11 cellular contexts compared by ENCODE assay signal in the genomic region with DNA sequence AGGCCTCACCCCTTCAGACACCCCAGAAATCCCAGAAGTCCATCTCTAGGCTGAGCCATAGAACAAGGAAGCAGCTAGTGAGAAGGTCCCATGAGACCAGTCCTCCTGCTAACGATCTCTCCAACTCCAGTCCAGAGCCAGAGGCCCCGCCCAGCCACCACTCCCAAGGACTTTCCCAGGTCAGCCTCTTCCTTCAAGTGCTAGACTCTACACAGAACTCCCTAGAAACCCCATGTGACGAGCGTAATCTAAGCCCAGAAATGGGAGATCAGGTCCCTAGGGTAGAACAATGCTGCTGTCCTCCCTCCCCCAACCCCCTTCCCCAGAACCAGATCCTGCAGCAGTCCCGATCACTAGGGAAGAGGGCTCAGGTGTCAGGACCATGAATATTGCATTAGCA. TPM values are rescaled to one million over a fixed set of nuclear protein-coding genes. Genes with fewer than 3 reads are reported as not detected.
DNase-seq lines count a peak whose midpoint lies in the region; ATAC-seq and TF ChIP-seq lines count a peak whose summit lies in the region.
"Had no signal": no experiment of that assay in that cellular context is flagged by ENCODE, and none has a peak within 500 bp of the region (broad histone marks: within the 10 kb centered on the region; RNA-seq: fewer than 3 reads in every experiment).

No MANE protein-coding gene starts in this region.

- intact Hi-C loops in CD4-positive, alpha-beta memory T cell (cut with micrococcal nuclease), result no loop called here
- intact Hi-C loops in right lobe of liver (cut with DNase I), result no loop called here

- no peak overlapping the region for H3K27ac Mint-ChIP-seq in CD4-positive, alpha-beta memory T cell
- H3K27ac Mint-ChIP-seq: activated naive CD4-positive, alpha-beta T cell treated with anti-CD3 and anti-CD28 coated beads for 36 hours had no signal

- H3K4me3 ChIP-seq in cardiac muscle cell (no peak overlapping the region), right lobe of liver (no peak overlapping the region)
- H3K4me3 ChIP-seq in CD4-positive, alpha-beta memory T cell (ENCODE audit: low read length in 2 of 2), result no peak overlapping the region

- DNase-seq in Daoy (ENCODE audit: low read depth), result peak; percentile 9
- peak; percentile 86 to 91 for DNase-seq in NCI-H526 (lab: John Stamatoyannopoulos, UW)
- DNase-seq in cardiac muscle cell (ENCODE audit: low read depth in 1 of 2, low spot score in 1 of 2), result peak; percentile 27 to 42
- peak; percentile 57 for DNase-seq in retina
- DNase-seq in CD4-positive, alpha-beta memory T cell, result no peak
- no peak for DNase-seq in right lobe of liver
- no peak for DNase-seq in midbrain (lab: John Stamatoyannopoulos, UW)
- DNase-seq: activated naive CD4-positive, alpha-beta T cell treated with anti-CD3 and anti-CD28 coated beads for 36 hours; NCI-H2081 treated with DMSO at 0.1 percent for 48 hours; stimulated activated CD4-positive, alpha-beta T cell treated with anti-CD3 and anti-CD28 coated beads, Interleukin-4, amount 100 ng/mL, for 4 hours had no signal

- H3K27me3 Mint-ChIP-seq in CD4-positive, alpha-beta memory T cell, result no peaks in the 10 kb centered on the region

- peaks cover 67 to 76% of the 10 kb centered on the region in 2 donors for H3K36me3 Mint-ChIP-seq in CD4-positive, alpha-beta memory T cell

- peaks cover 30% of the 10 kb centered on the region for H3K36me3 ChIP-seq in cardiac muscle cell
- peaks cover 50% of the 10 kb centered on the region for H3K36me3 ChIP-seq in CD4-positive, alpha-beta memory T cell (ENCODE audit: insufficient read depth, low read length)
- peaks cover 9 to 37% (median 17%) of the 10 kb centered on the region in 4 donors for H3K36me3 ChIP-seq in right lobe of liver

- H3K4me3 Mint-ChIP-seq in CD4-positive, alpha-beta memory T cell, result no peak overlapping the region
- H3K4me3 Mint-ChIP-seq: activated naive CD4-positive, alpha-beta T cell treated with anti-CD3 and anti-CD28 coated beads for 36 hours had no signal

- TF ChIP-seq POLR2A in right lobe of liver (IDR thresholded peaks at IDR 0.05), result no peak

- CTCF ChIA-PET in CD4-positive, alpha-beta memory T cell (lab: Charles Lee; ENCODE audit: partially characterized antibody), result no interaction called here

- H3K4me1 ChIP-seq in cardiac muscle cell (ENCODE audit: low read depth), result peaks cover 22% of the 10 kb centered on the region
- H3K4me1 ChIP-seq in CD4-positive, alpha-beta memory T cell (ENCODE audit: insufficient read depth, low read length), result no peaks in the 10 kb centered on the region
- no peaks in the 10 kb centered on the region for H3K4me1 ChIP-seq in right lobe of liver

- H3K9me3 ChIP-seq in cardiac muscle cell (ENCODE audit: low read depth), result no peaks in the 10 kb centered on the region
- no peaks in the 10 kb centered on the region for H3K9me3 ChIP-seq in CD4-positive, alpha-beta memory T cell (ENCODE audit: control insufficient read depth in 1 of 2, low read length in 2 of 2)
- H3K9me3 ChIP-seq in right lobe of liver, result no peaks in the 10 kb centered on the region

- H3K27ac ChIP-seq in cardiac muscle cell (peak overlapping the region; percentile 6), right lobe of liver (no peak overlapping the region)
- H3K27ac ChIP-seq in CD4-positive, alpha-beta memory T cell (ENCODE audit: low read depth, low read length), result no peak overlapping the region

- TF ChIP-seq CTCF in cardiac muscle cell (IDR thresholded peaks at IDR 0.05; ENCODE audit: low read depth, low read length), result no peak
- TF ChIP-seq CTCF in right lobe of liver (IDR thresholded peaks at IDR 0.05), result no peak

- H3K27me3 ChIP-seq in cardiac muscle cell (no peaks in the 10 kb centered on the region), right lobe of liver (no peaks in the 10 kb centered on the region)
- H3K27me3 ChIP-seq in CD4-positive, alpha-beta memory T cell (ENCODE audit: insufficient read depth, low read length), result no peaks in the 10 kb centered on the region

- ATAC-seq in HG02763 (IDR thresholded peaks at IDR 0.05; ENCODE audit: unreplicated experiment), result no peak
- no peak for ATAC-seq in right lobe of liver

- POLR2A ChIA-PET in CD4-positive, alpha-beta memory T cell (lab: Charles Lee; ENCODE audit: partially characterized antibody), result no interaction called here

- WGBS in right lobe of liver (ENCODE audit: insufficient coverage, low coverage, low lambda C conversion rate, missing lambda C conversion rate), result 90% methylated on average over 5 of the region's 5 CpGs

- peaks cover 0 to 2% (median 0%) of the 10 kb centered on the region in 8 donors for H3K9me3 Mint-ChIP-seq in CD4-positive, alpha-beta memory T cell
- H3K9me3 Mint-ChIP-seq: activated naive CD4-positive, alpha-beta T cell treated with anti-CD3 and anti-CD28 coated beads for 36 hours had no signal

- H3K4me1 Mint-ChIP-seq in CD4-positive, alpha-beta memory T cell, result peaks cover 0 to 7% (median 4%) of the 10 kb centered on the region in 4 donors

RNA-seq across cellular contexts. Expression of a gene that starts 6.9 kb away (rescaled TPM):
- 74.5 and 74.8 TPM in 2 replicates for total RNA-seq in Daoy (2014; rRNA removed; shearing (Covaris generic))
- total RNA-seq in cardiac muscle cell (130 and 156 TPM in 2 replicates), right lobe of liver (10 to 100 TPM; 33.7 to 47.9 (median 37.3) TPM)
- polyA plus RNA-seq in cardiac muscle cell, result 164 and 178 TPM in 2 replicates
- total RNA-seq in CD4-positive, alpha-beta memory T cell, result 100 to 1,000 TPM; 105 to 115 TPM
- polyA plus RNA-seq in CD4-positive, alpha-beta memory T cell, result 10 to 100 TPM; 24.4 to 78.0 TPM

RNA-seq across cellular contexts. Expression of a gene that starts 30.0 kb away (rescaled TPM):
- total RNA-seq in Daoy (2014; rRNA removed; shearing (Covaris generic)), result 0.17 TPM in 1 of 2 replicates, not detected in the other
- total RNA-seq in cardiac muscle cell (2.3 and 9.0 TPM in 2 replicates), right lobe of liver (1 to 10 TPM in 2 of 6 experiments, under 1 TPM in 4; 0.12 to 1.2 (median 0.68) TPM)
- 1.5 and 3.3 TPM in 2 replicates for polyA plus RNA-seq in cardiac muscle cell
- 10 to 100 TPM; 10.9 to 11.5 TPM for total RNA-seq in CD4-positive, alpha-beta memory T cell
- 1 to 10 TPM in 1 of 2 donors, under 1 TPM in 1; 0.25 to 3.4 TPM for polyA plus RNA-seq in CD4-positive, alpha-beta memory T cell

RNA-seq across cellular contexts. Expression of a gene that starts 48.2 kb away (rescaled TPM):
- 1.4 TPM in 2 replicates for total RNA-seq in Daoy (2014; rRNA removed; shearing (Covaris generic))
- 7.6 and 9.5 TPM in 2 replicates for total RNA-seq in cardiac muscle cell
- 7.1 and 8.5 TPM in 2 replicates for polyA plus RNA-seq in cardiac muscle cell
- total RNA-seq in CD4-positive, alpha-beta memory T cell, result 1 to 10 TPM; 5.3 to 7.5 TPM
- polyA plus RNA-seq in CD4-positive, alpha-beta memory T cell, result 1 to 10 TPM; 1.5 to 1.6 TPM
- under 1 TPM in 5 of 6 experiments, not detected in 1; 0.18 to 0.56 (median 0.31) TPM for total RNA-seq in right lobe of liver

RNA-seq across cellular contexts. Expression of a gene that starts 48.3 kb away (rescaled TPM):
- 62.2 and 68.1 TPM in 2 replicates for total RNA-seq in Daoy (2014; rRNA removed; shearing (Covaris generic))
- total RNA-seq in cardiac muscle cell (88.5 and 91.5 TPM in 2 replicates), right lobe of liver (1 to 10 TPM; 1.6 to 5.3 (median 2.2) TPM)
- 132 and 159 TPM in 2 replicates for polyA plus RNA-seq in cardiac muscle cell
- 10 to 100 TPM; 36.3 to 41.0 TPM for total RNA-seq in CD4-positive, alpha-beta memory T cell
- 100 to 1,000 TPM in 1 of 2 donors, 10 to 100 TPM in 1; 56.1 to 107 TPM for polyA plus RNA-seq in CD4-positive, alpha-beta memory T cell

Comparison
In these comparisons a context has a peak if more than half of its experiments do, and no peak if none do; other contexts are left out.
1. DNase-seq: peak in Daoy (single experiment), NCI-H526 (2 of 2), cardiac muscle cell (2 of 2) and retina (single experiment); none in CD4-positive, alpha-beta memory T cell (0 of 5), right lobe of liver (0 of 3) and midbrain (single experiment).